In genomic region chr19:28257396-28257795, GRCh38 we compare ENCODE assay signal across 29 cellular contexts.
"Had no signal": no experiment of that assay in that cellular context is flagged by ENCODE, and none has a peak within 500 bp of the region (broad histone marks: within the 10 kb centered on the region; RNA-seq: fewer than 3 reads in every experiment).

No MANE protein-coding gene starts in this region.

- H3K27ac ChIP-seq: adrenal gland, body of pancreas, dorsolateral prefrontal cortex, esophagus muscularis mucosa had no signal

- H3K36me3 ChIP-seq: adrenal gland, esophagus muscularis mucosa had no signal

- H3K9me3 ChIP-seq: adrenal gland, body of pancreas had no signal

- DNase-seq: activated CD4-positive, alpha-beta memory T cell treated with anti-CD3 and anti-CD28 coated beads for 36 hours; activated CD4-positive, alpha-beta T cell treated with anti-CD3 and anti-CD28 coated beads for 36 hours; activated CD4-positive, alpha-beta T cell treated with anti-CD3 and anti-CD28 coated beads, Interleukin-2, amount 10 ng/mL, durations not matched to agents 24 days and 14 days; activated CD4-positive, CD25-positive, alpha-beta regulatory T cell; activated CD4-positive, CD25-positive, alpha-beta regulatory T cell treated with anti-CD3 and anti-CD28 coated beads, Interleukin-2, amount 50 U/mL, for 72 hours; activated CD8-positive, alpha-beta memory T cell treated with anti-CD3 and anti-CD28 coated beads, Interleukin-2, amount 10 ng/mL, durations not matched to agents 7 days and 5 days; activated CD8-positive, alpha-beta memory T cell treated with anti-CD3 and anti-CD28 coated beads, Interleukin-2, amount 50 U/mL, for 4 hours; activated CD8-positive, alpha-beta T cell treated with anti-CD3 and anti-CD28 coated beads, Interleukin-2, amount 10 ng/mL, durations not matched to agents 7 days and 5 days; activated effector memory CD4-positive, alpha-beta T cell treated with anti-CD3 and anti-CD28 coated beads, Interleukin-2, amount 50 U/mL, for 16 hours; activated naive CD4-positive, alpha-beta T cell treated with anti-CD3 and anti-CD28 coated beads for 36 hours; activated naive CD8-positive, alpha-beta T cell treated with anti-CD3 and anti-CD28 coated beads for 36 hours; activated naive CD8-positive, alpha-beta T cell treated with anti-CD3 and anti-CD28 coated beads, Interleukin-2, amount 50 U/mL, for 24 hours; activated T-cell treated with anti-CD3 and anti-CD28 coated beads, Interleukin-2, amount 50 U/mL, for 1 hour; activated T-cell treated with anti-CD3 and anti-CD28 coated beads, Interleukin-2, amount 50 U/mL, for 48 hours; adrenal gland; amygdala; aorta; body of pancreas; caudate nucleus; cortex of kidney; dorsolateral prefrontal cortex; effector memory CD4-positive, alpha-beta T cell; endodermal cell; erythroblast; foreskin melanocyte; head of caudate nucleus; hippocampal formation; T-helper 2 cell had no signal

- H3K27me3 ChIP-seq: adrenal gland, body of pancreas had no signal

- ATAC-seq: activated CD4-positive, alpha-beta T cell treated with anti-CD3 and anti-CD28 coated beads for 36 hours; activated CD8-positive, alpha-beta memory T cell treated with anti-CD3 and anti-CD28 coated beads, Interleukin-2, amount 10 ng/mL, durations not matched to agents 7 days and 5 days; activated CD8-positive, alpha-beta T cell treated with anti-CD3 and anti-CD28 coated beads, Interleukin-2, amount 10 ng/mL, durations not matched to agents 7 days and 5 days; activated naive CD8-positive, alpha-beta T cell treated with anti-CD3 and anti-CD28 coated beads, Interleukin-2, amount 50 U/mL, for 24 hours; body of pancreas had no signal

- H3K4me3 ChIP-seq: adrenal gland, body of pancreas, dorsolateral prefrontal cortex, esophagus muscularis mucosa had no signal

- H3K4me1 ChIP-seq: adrenal gland, body of pancreas, esophagus muscularis mucosa had no signal
